9 cellular contexts compared by ENCODE assay signal in the genomic region with DNA sequence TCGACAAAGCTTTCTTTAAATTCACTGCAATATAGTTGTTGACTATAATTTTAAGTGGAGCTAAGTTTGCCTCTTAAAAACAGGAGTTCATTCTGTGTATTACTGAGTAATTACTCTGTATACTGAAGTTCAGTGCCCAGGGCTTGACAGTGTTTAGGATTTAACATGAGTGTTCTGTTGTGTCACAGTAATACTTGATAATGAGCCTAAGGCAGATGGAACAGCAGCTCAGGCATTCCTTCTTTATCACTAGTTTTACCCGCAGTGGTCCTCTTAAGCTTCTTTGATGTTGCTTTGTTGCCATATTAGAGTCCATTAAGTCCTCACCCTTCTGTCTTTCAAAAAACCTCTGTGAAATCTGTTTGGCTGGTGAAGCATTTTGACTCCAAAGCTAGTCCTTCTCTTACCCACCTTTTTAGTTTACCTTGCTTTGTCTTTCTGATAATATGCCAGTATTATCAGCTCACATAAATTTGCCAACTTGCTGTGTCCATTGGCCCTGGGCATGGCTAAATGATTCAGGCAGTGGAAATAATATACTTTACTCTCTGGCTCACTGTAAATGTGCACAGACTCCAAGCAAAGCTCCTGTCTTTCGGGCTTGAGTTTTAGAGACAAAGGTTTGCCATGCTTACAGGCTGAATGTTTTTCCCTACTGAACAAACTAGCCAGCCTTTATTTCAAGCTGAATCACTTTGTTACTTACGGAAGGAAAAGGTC. TPM values are rescaled to one million over a fixed set of nuclear protein-coding genes. Genes with fewer than 3 reads are reported as not detected.
DNase-seq lines count a peak whose midpoint lies in the region; ATAC-seq and TF ChIP-seq lines count a peak whose summit lies in the region.
"Had no signal": no experiment of that assay in that cellular context is flagged by ENCODE, and none has a peak within 500 bp of the region (broad histone marks: within the 10 kb centered on the region; RNA-seq: fewer than 3 reads in every experiment).

No MANE protein-coding gene starts in this region.

- peak overlapping the region in 2 of 3 donors; percentile 31 to 72 for H3K27ac ChIP-seq in thyroid gland

- ATAC-seq in activated CD4-positive, alpha-beta T cell treated with anti-CD3 and anti-CD28 coated beads for 36 hours = peak; percentile 72
- peak; percentile 43 for ATAC-seq in left lobe of liver

- H3K9me3 ChIP-seq in thyroid gland = no peaks in the 10 kb centered on the region

- H3K27me3 Mint-ChIP-seq in activated CD4-positive, alpha-beta T cell treated with anti-CD3 and anti-CD28 coated beads for 36 hours = no peaks in the 10 kb centered on the region
- H3K27me3 Mint-ChIP-seq in activated naive CD8-positive, alpha-beta T cell = no peaks in the 10 kb centered on the region
- H3K27me3 Mint-ChIP-seq: dendritic cell treated with granulocyte-macrophage colony-stimulating factor and Interleukin-4, amounts not matched to agents 40 ng/mL and 50 ng/mL, for 4 days had no signal

- H3K36me3 ChIP-seq in thyroid gland = peaks cover 0 to 4% of the 10 kb centered on the region in 2 donors

- peak overlapping the region; percentile 52 for H3K4me3 Mint-ChIP-seq in activated CD4-positive, alpha-beta T cell treated with anti-CD3 and anti-CD28 coated beads for 36 hours
- peak overlapping the region; percentile 81 for H3K4me3 Mint-ChIP-seq in activated naive CD8-positive, alpha-beta T cell
- H3K4me3 Mint-ChIP-seq: dendritic cell treated with granulocyte-macrophage colony-stimulating factor and Interleukin-4, amounts not matched to agents 40 ng/mL and 50 ng/mL, for 4 days had no signal

- POLR2A ChIA-PET in activated CD4-positive, alpha-beta T cell treated with anti-CD3 and anti-CD28 coated beads for 36 hours (lab: Charles Lee) = interaction anchor here (0.6 to 1.3 kb wide), 5 partner anchors 8 to 141 kb away, joined by 3 to 13 read pairs (median 3); no protein-coding TSS in a partner anchor

- H3K4me3 ChIP-seq in thyroid gland (replicated peaks in 1 of 3) = no peak overlapping the region

- 45 to 47% methylated on average over 4 of the region's 4 CpGs for WGBS in thyroid gland, 2 donors

- H3K27me3 ChIP-seq in thyroid gland = no peaks in the 10 kb centered on the region

- intact Hi-C loops in activated CD4-positive, alpha-beta T cell treated with anti-CD3 and anti-CD28 coated beads for 36 hours (cut with DNase I, micrococcal nuclease) = loop anchor here (2.0 to 10.0 kb wide), 6 partner anchors 14 to 812 kb away; partner anchors contain the start of genes AP4B1 (in 1 of the 2) and MAGI3 (in 1 of the 2)
- intact Hi-C loops in thyroid gland (cut with DNase I) = no loop called here

- no peak for TF ChIP-seq CTCF in thyroid gland (IDR thresholded peaks at IDR 0.05)

- DNase-seq in activated CD4-positive, alpha-beta T cell treated with anti-CD3 and anti-CD28 coated beads for 36 hours = no peak
- DNase-seq in activated CD4-positive, alpha-beta T cell treated with anti-CD3 and anti-CD28 coated beads, Interleukin-2, amount 50 U/mL, for 48 hours = no peak
- no peak for DNase-seq in left lobe of liver (ENCODE audit: low spot score)
- no peak for DNase-seq in thyroid gland
- DNase-seq in DMS53 treated with DMSO at 0.1 percent for 48 hours (lab: John Stamatoyannopoulos, UW; ENCODE audit: unreplicated experiment) = no peak
- DNase-seq in NOMO-1 (lab: John Stamatoyannopoulos, UW; ENCODE audit: unreplicated experiment in 2 of 2) = no peak
- no peak for DNase-seq in HK-2 (ENCODE audit: unreplicated experiment)

- H3K4me1 ChIP-seq in thyroid gland = peaks cover 31 to 34% of the 10 kb centered on the region in 2 donors

- no peaks in the 10 kb centered on the region for H3K9me3 Mint-ChIP-seq in activated CD4-positive, alpha-beta T cell treated with anti-CD3 and anti-CD28 coated beads for 36 hours (ENCODE audit: low read depth)
- H3K9me3 Mint-ChIP-seq in activated naive CD8-positive, alpha-beta T cell (ENCODE audit: low read depth) = no peaks in the 10 kb centered on the region
- H3K9me3 Mint-ChIP-seq: dendritic cell treated with granulocyte-macrophage colony-stimulating factor and Interleukin-4, amounts not matched to agents 40 ng/mL and 50 ng/mL, for 4 days had no signal

- peaks cover 31% of the 10 kb centered on the region for H3K36me3 Mint-ChIP-seq in activated CD4-positive, alpha-beta T cell treated with anti-CD3 and anti-CD28 coated beads for 36 hours (ENCODE audit: low read depth)
- peaks cover 8% of the 10 kb centered on the region for H3K36me3 Mint-ChIP-seq in activated naive CD8-positive, alpha-beta T cell

- peak overlapping the region; percentile 79 for H3K27ac Mint-ChIP-seq in activated CD4-positive, alpha-beta T cell treated with anti-CD3 and anti-CD28 coated beads for 36 hours
- H3K27ac Mint-ChIP-seq in activated naive CD8-positive, alpha-beta T cell = peak overlapping the region; percentile 95
- H3K27ac Mint-ChIP-seq: dendritic cell treated with granulocyte-macrophage colony-stimulating factor and Interleukin-4, amounts not matched to agents 40 ng/mL and 50 ng/mL, for 4 days had no signal

- no peak for TF ChIP-seq POLR2A in thyroid gland (IDR thresholded peaks at IDR 0.05)

- CTCF ChIA-PET in activated CD4-positive, alpha-beta T cell treated with anti-CD3 and anti-CD28 coated beads for 36 hours (lab: Charles Lee) = interaction anchor here (0.7 to 10.4 kb wide), 11 partner anchors 9 to 111 kb away, joined by 3 to 155 read pairs (median 4); partner anchors contain the start of genes AP4B1, BCL2L15 and HIPK1

- H3K4me1 Mint-ChIP-seq in activated CD4-positive, alpha-beta T cell treated with anti-CD3 and anti-CD28 coated beads for 36 hours = peaks cover 74% of the 10 kb centered on the region
- peaks cover 84% of the 10 kb centered on the region for H3K4me1 Mint-ChIP-seq in activated naive CD8-positive, alpha-beta T cell (ENCODE audit: low read depth)

RNA-seq across cellular contexts. Expression of gene HIPK1, which starts 17.7 kb away (rescaled TPM):
- 10 to 100 TPM; 42.2 to 50.3 TPM for total RNA-seq in activated CD4-positive, alpha-beta T cell treated with anti-CD3 and anti-CD28 coated beads for 36 hours
- total RNA-seq in left lobe of liver = 27.1 TPM
- 100 to 1,000 TPM in 1 of 4 donors, 10 to 100 TPM in 3; 65.8 to 102 (median 84.7) TPM for total RNA-seq in thyroid gland

RNA-seq across cellular contexts. Expression of gene OLFML3, which starts 32.4 kb away (rescaled TPM):
- under 1 TPM in 1 of 2 experiments, not detected in 1; 0.11 TPM for total RNA-seq in activated CD4-positive, alpha-beta T cell treated with anti-CD3 and anti-CD28 coated beads for 36 hours
- 3.7 TPM for total RNA-seq in left lobe of liver
- total RNA-seq in thyroid gland = 10 to 100 TPM; 20.2 to 28.3 (median 24.8) TPM

RNA-seq across cellular contexts. Expression of gene DCLRE1B, which starts 41.7 kb away (rescaled TPM):
- total RNA-seq in activated CD4-positive, alpha-beta T cell treated with anti-CD3 and anti-CD28 coated beads for 36 hours = 10 to 100 TPM; 18.2 to 21.8 TPM
- total RNA-seq in left lobe of liver = 1.6 TPM
- total RNA-seq in thyroid gland = 1 to 10 TPM; 3.2 to 5.0 (median 4.1) TPM

RNA-seq across cellular contexts. Expression of gene AP4B1, which starts 42.2 kb away (rescaled TPM):
- 10 to 100 TPM; 27.7 to 39.2 TPM for total RNA-seq in activated CD4-positive, alpha-beta T cell treated with anti-CD3 and anti-CD28 coated beads for 36 hours
- total RNA-seq in left lobe of liver = 6.4 TPM
- 10 to 100 TPM in 3 of 4 donors, 1 to 10 TPM in 1; 9.7 to 14.8 (median 14.0) TPM for total RNA-seq in thyroid gland

RNA-seq across cellular contexts. Expression of gene BCL2L15, which starts 59.4 kb away (rescaled TPM):
- total RNA-seq in activated CD4-positive, alpha-beta T cell treated with anti-CD3 and anti-CD28 coated beads for 36 hours = 1 to 10 TPM; 1.1 to 1.3 TPM
- 0.13 TPM for total RNA-seq in left lobe of liver
- under 1 TPM; 0.13 to 0.89 (median 0.50) TPM for total RNA-seq in thyroid gland
